In the genomic region with DNA sequence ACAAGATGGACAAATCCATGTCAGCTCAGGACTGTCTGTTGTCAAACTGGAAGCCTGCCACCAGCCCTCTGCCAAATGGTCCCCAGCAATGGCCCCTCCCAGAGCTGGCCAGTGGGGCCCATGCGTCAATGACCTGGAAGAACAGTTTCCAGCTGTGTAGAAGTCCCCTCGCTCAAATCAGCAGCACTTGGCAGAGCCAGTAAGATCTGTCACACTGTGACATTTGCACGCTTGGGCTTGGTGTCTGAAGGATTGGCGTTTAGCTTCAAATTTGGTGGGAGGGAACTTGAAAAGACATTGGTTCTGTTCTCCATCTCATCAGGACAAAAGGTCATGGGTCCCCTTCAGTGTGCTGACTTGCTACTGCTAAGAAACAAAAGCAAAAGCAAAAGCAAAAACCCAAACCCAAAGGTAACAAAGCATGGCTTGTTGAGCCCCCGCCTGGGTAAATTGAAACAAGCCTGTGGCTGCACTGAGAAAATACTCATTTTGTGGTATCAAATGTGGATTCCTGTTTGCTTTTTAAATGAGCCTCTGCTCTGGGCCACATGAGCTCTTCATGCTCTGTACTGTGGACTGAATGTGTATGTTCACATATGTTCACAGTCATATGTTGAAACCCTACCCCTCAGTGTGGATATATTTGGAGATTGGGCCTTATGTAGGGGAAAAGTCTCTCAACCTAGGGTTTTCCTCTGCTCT, we compare ENCODE assay signal across 13 cellular contexts.
A peak's percentile ranks its signal among the peaks of the same experiment; 100 is the strongest.
DNase-seq lines count a peak whose midpoint lies in the region; ATAC-seq and TF ChIP-seq lines count a peak whose summit lies in the region.
"Had no signal": no experiment of that assay in that cellular context is flagged by ENCODE, and none has a peak within 500 bp of the region (broad histone marks: within the 10 kb centered on the region; RNA-seq: fewer than 3 reads in every experiment).

No MANE protein-coding gene starts in this region.

- H3K23ac ChIP-seq in H9 (ENCODE audit: insufficient read length, low read depth, low read length): no peak overlapping the region

- no peaks in the 10 kb centered on the region for H3K79me1 ChIP-seq in H9 (ENCODE audit: insufficient read depth, low read depth, low read length, poor library complexity, severe bottlenecking)

- no peak overlapping the region for H3K18ac ChIP-seq in H9 (ENCODE audit: insufficient read length, low read depth, low read length)

- H3K14ac ChIP-seq in H9 (ENCODE audit: insufficient read depth, low read length): no peak overlapping the region

- ATAC-seq in GM18498 (IDR thresholded peaks at IDR 0.05; ENCODE audit: unreplicated experiment) (peak; percentile 92), GM19467 (IDR thresholded peaks at IDR 0.05; ENCODE audit: unreplicated experiment) (peak; percentile 84), HG03097 (IDR thresholded peaks at IDR 0.05; ENCODE audit: low FRiP score, unreplicated experiment) (peak; percentile 69)

- H3K4ac ChIP-seq in H9 (ENCODE audit: low read depth, low read length): no peak overlapping the region

- 61% methylated on average over 5 of the region's 5 CpGs for WGBS in esophagus muscularis mucosa
- WGBS in H9 (ENCODE audit: extremely low coverage, insufficient read length, low lambda C conversion rate): no CpG with 5 or more reads among the region's 5 CpGs

- H3K27me3 Mint-ChIP-seq in H9 (ENCODE audit: low read depth): no peaks in the 10 kb centered on the region

- H3K9me3 ChIP-seq in esophagus muscularis mucosa (no peaks in the 10 kb centered on the region), H9 (ENCODE audit: control insufficient read depth, low read depth, low read length) (no peaks in the 10 kb centered on the region)
- H3K9me3 ChIP-seq: ascending aorta, thoracic aorta had no signal

- no peak overlapping the region for H4K5ac ChIP-seq in H9 (ENCODE audit: insufficient read length, low read depth, low read length)

- no peak for TF ChIP-seq EP300 in esophagus muscularis mucosa (IDR thresholded peaks at IDR 0.05)

- no peak overlapping the region for H2AK5ac ChIP-seq in H9 (ENCODE audit: insufficient read length, low read length)

- TF ChIP-seq CTCF in esophagus muscularis mucosa (IDR thresholded peaks at IDR 0.05) (no peak), H9 (conservative IDR thresholded peaks at IDR 0.05) (no peak)

- H4K91ac ChIP-seq in H9 (ENCODE audit: insufficient read length, low read depth, low read length): no peak overlapping the region

- H3K23me2 ChIP-seq in H9 (ENCODE audit: insufficient read length, low read depth, low read length, poor library complexity, severe bottlenecking): no peaks in the 10 kb centered on the region

- no peak overlapping the region for H2AFZ ChIP-seq in H9 (ENCODE audit: low read length)

- no peak overlapping the region for H3K4me3 ChIP-seq in esophagus muscularis mucosa
- H3K4me3 ChIP-seq: ascending aorta, thoracic aorta had no signal

- H3K36me3 ChIP-seq in esophagus muscularis mucosa: no peaks in the 10 kb centered on the region
- H3K36me3 ChIP-seq: ascending aorta, thoracic aorta had no signal

- no peak overlapping the region for H3K4me3 Mint-ChIP-seq in H9
- H3K4me3 Mint-ChIP-seq: mesothelial cell of epicardium had no signal

- H2BK5ac ChIP-seq in H9 (ENCODE audit: insufficient read length, low read length): no peak overlapping the region

- no peak overlapping the region for H2BK15ac ChIP-seq in H9 (ENCODE audit: low read depth, low read length)

- H4K8ac ChIP-seq in H9 (replicated peaks; ENCODE audit: insufficient read length, low read depth, low read length): no peak overlapping the region

- no peak overlapping the region for H3K56ac ChIP-seq in H9 (ENCODE audit: insufficient read length, low read depth, low read length)

- H3K36me3 Mint-ChIP-seq in H9 (ENCODE audit: insufficient read depth in 1 of 3, low read depth in 3 of 3): no peaks in the 10 kb centered on the region
- H3K36me3 Mint-ChIP-seq: mesothelial cell of epicardium had no signal

- H3K27ac ChIP-seq in esophagus muscularis mucosa (replicated peaks in 1 of 4) (peak overlapping the region in 3 of 4 donors; percentile 45 to 57 (median 48)), H9 (ENCODE audit: insufficient read length, low read depth, low read length) (no peak overlapping the region)
- H3K27ac ChIP-seq: ascending aorta, thoracic aorta had no signal

- peaks cover 40 to 64% (median 49%) of the 10 kb centered on the region in 4 donors for H3K4me1 ChIP-seq in esophagus muscularis mucosa
- no peaks in the 10 kb centered on the region for H3K4me1 ChIP-seq in H9 (ENCODE audit: insufficient read depth, low read length)
- H3K4me1 ChIP-seq: ascending aorta had no signal

- no peaks in the 10 kb centered on the region for H3K9me3 Mint-ChIP-seq in H9
- H3K9me3 Mint-ChIP-seq: mesothelial cell of epicardium had no signal

- no peak overlapping the region for H2BK12ac ChIP-seq in H9 (ENCODE audit: insufficient read length, low read depth, low read length)

- H4K20me1 ChIP-seq in H9 (ENCODE audit: control insufficient read depth, insufficient read depth, insufficient read length): no peaks in the 10 kb centered on the region

- H3K79me2 ChIP-seq in H9 (ENCODE audit: insufficient read depth, low read length): no peaks in the 10 kb centered on the region

- H3K27ac Mint-ChIP-seq in H9: no peak overlapping the region
- H3K27ac Mint-ChIP-seq: mesothelial cell of epicardium had no signal

- no peak overlapping the region for H3T11ph ChIP-seq in H9 (ENCODE audit: low read length)

- peaks cover 4 to 11% of the 10 kb centered on the region in 2 experiments for H3K4me1 Mint-ChIP-seq in H9

- H3K9ac ChIP-seq in H9 (ENCODE audit: extremely low read depth, insufficient read length, low read length): no peak overlapping the region

- H2BK120ac ChIP-seq in H9 (ENCODE audit: low read depth, low read length, poor library complexity, severe bottlenecking): no peak overlapping the region

- intact Hi-C loops in esophagus muscularis mucosa (cut with DNase I): loop anchor here (10.0 kb wide), 2 partner anchors 55 to 85 kb away; no protein-coding TSS in a partner anchor

- DNase-seq in esophagus muscularis mucosa (ENCODE audit: extremely low spot score) (peak; percentile 89), H9 (no peak), NCI-H748 treated with DMSO at 0.1 percent for 48 hours (lab: John Stamatoyannopoulos, UW) (no peak), DMS53 treated with DMSO at 0.1 percent for 48 hours (lab: John Stamatoyannopoulos, UW; ENCODE audit: unreplicated experiment) (no peak)
- no peak for DNase-seq in activated CD4-positive, alpha-beta T cell treated with anti-CD3 and anti-CD28 coated beads, Interleukin-2, amount 50 U/mL, for 48 hours
- DNase-seq: activated CD8-positive, alpha-beta memory T cell treated with anti-CD3 and anti-CD28 coated beads, Interleukin-2, amount 50 U/mL, for 48 hours; DND-41 had no signal

- TF ChIP-seq POLR2A in esophagus muscularis mucosa (IDR thresholded peaks at IDR 0.05; ENCODE audit: low read depth): no peak

- no peak overlapping the region for H3K4me2 ChIP-seq in H9 (ENCODE audit: insufficient read depth, insufficient read length, low read length)

- no peak overlapping the region for H2BK20ac ChIP-seq in H9 (ENCODE audit: low read depth, low read length, poor library complexity, severe bottlenecking)

- H3K27me3 ChIP-seq in esophagus muscularis mucosa (no peaks in the 10 kb centered on the region), H9 (ENCODE audit: insufficient read depth, low read length) (no peaks in the 10 kb centered on the region)
- H3K27me3 ChIP-seq: ascending aorta had no signal
